15 cellular contexts compared by ENCODE assay signal in the genomic region with DNA sequence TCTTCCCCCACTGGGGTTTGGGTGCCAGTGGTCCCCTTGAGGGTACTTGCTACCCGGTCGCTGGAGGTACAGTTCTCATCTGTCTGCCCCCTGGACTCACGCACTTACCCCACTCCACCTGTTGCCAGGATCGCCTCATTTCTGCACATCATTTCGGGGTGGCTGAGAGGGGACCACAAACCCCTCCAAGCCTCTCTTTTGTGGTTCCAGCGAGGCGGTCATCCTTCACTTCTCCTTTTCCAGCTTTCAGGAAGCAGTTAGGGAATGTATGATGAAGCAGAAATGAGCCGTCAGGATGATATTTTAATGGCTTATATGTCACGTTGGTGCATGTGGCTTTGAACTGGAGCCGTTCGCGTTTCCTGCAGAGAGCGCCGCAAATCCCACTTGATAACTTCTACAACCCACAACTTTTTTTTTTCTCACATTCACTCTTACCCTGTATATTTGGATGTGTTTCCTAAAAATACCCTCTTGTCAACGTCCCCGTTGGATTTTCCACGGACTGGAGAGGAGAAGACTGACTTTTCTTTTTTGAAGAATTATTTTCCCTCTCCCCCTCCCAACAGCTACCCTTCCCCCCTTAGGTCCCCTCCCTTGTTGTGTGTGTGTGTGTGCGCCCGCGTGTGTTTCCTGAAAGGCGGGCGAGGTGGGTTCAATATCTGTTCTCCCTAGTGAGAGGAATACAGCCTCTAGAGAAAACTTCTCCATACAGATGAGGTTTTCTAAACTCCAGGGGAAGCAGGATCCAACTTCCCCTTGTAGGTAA. TPM values are rescaled to one million over a fixed set of nuclear protein-coding genes. Genes with fewer than 3 reads are reported as not detected.
DNase-seq lines count a peak whose midpoint lies in the region; ATAC-seq and TF ChIP-seq lines count a peak whose summit lies in the region.
"Had no signal": no experiment of that assay in that cellular context is flagged by ENCODE, and none has a peak within 500 bp of the region (broad histone marks: within the 10 kb centered on the region; RNA-seq: fewer than 3 reads in every experiment).

A gene (minus strand): TSS at position 289 of the 769 bp plus-strand sequence. CDS start 3,746 bp downstream, outside the sequence.

- H3K27me3 Mint-ChIP-seq in CD8-positive, alpha-beta T cell (ENCODE audit: low read depth) = peaks cover 67% of the 10 kb centered on the region

- in situ Hi-C loops in brain microvascular endothelial cell (cut with HindIII; ENCODE audit: low pct_ligation_motif_present, low sequenced_read_pairs) = loop anchor here (25.0 kb wide), 1 partner anchor 681 kb away; no protein-coding TSS in a partner anchor

- H3K27me3 ChIP-seq in HUES64 (ENCODE audit: insufficient read depth, low read length) = peaks cover 100% of the 10 kb centered on the region
- no peaks in the 10 kb centered on the region for H3K27me3 ChIP-seq in brain microvascular endothelial cell (replicated peaks)
- H3K27me3 ChIP-seq in iPS-20b (ENCODE audit: insufficient read depth, low read length) = peaks cover 100% of the 10 kb centered on the region
- peaks cover 58% of the 10 kb centered on the region for H3K27me3 ChIP-seq in thoracic aorta (replicated peaks; ENCODE audit: insufficient read depth)
- H3K27me3 ChIP-seq in CD8-positive, alpha-beta T cell (ENCODE audit: insufficient read depth, low read length) = peaks cover 33% of the 10 kb centered on the region
- peaks cover 98% of the 10 kb centered on the region for H3K27me3 ChIP-seq in upper lobe of right lung

- no peaks in the 10 kb centered on the region for H3K36me3 ChIP-seq in HUES64 (ENCODE audit: insufficient read depth, low read length)
- H3K36me3 ChIP-seq in brain microvascular endothelial cell (replicated peaks) = no peaks in the 10 kb centered on the region
- H3K36me3 ChIP-seq in iPS-20b (ENCODE audit: insufficient read depth, low read depth, low read length) = no peaks in the 10 kb centered on the region
- no peaks in the 10 kb centered on the region for H3K36me3 ChIP-seq in thoracic aorta
- no peaks in the 10 kb centered on the region for H3K36me3 ChIP-seq in CD8-positive, alpha-beta T cell (ENCODE audit: insufficient read depth, low read length)
- no peaks in the 10 kb centered on the region for H3K36me3 ChIP-seq in upper lobe of right lung

- DNase-seq in brain microvascular endothelial cell (no peak), thoracic aorta (ENCODE audit: low spot score) (no peak), upper lobe of right lung (no peak)
- no peak for DNase-seq in CD8-positive, alpha-beta T cell
- DNase-seq: effector CD8-positive, alpha-beta T cell; NCI-H2081; NCI-H524 treated with DMSO at 0.1 percent for 48 hours; stimulated activated CD4-positive, alpha-beta T cell treated with anti-CD3 and anti-CD28 coated beads, Interleukin-1b, Interleukin-23, amount 100 ng/mL, for 48 hours had no signal

- TF ChIP-seq CTCF in brain microvascular endothelial cell (IDR thresholded peaks at IDR 0.05; ENCODE audit: low read depth, low read length, missing control alignments) (no peak), thoracic aorta (IDR thresholded peaks at IDR 0.05) (no peak), upper lobe of right lung (IDR thresholded peaks at IDR 0.05) (no peak)
- no peak for TF ChIP-seq CTCF in CD8-positive, alpha-beta T cell (IDR thresholded peaks at IDR 0.05)

- CTCF ChIA-PET in CD8-positive, alpha-beta T cell (lab: Charles Lee) = no interaction called here

- H3K9me3 Mint-ChIP-seq in CD8-positive, alpha-beta T cell = peaks cover 4% of the 10 kb centered on the region

- no peak within 1 kb of the TSS for H3K27ac Mint-ChIP-seq in CD8-positive, alpha-beta T cell

- intact Hi-C loops in CD8-positive, alpha-beta T cell (cut with DNase I, micrococcal nuclease) = no loop called here
- intact Hi-C loops in upper lobe of right lung (cut with DNase I) = no loop called here

- peaks cover 17% of the 10 kb centered on the region for H3K4me1 Mint-ChIP-seq in CD8-positive, alpha-beta T cell (ENCODE audit: low read depth)

- H3K4me1 ChIP-seq in HUES64 (ENCODE audit: insufficient read depth, low read length) = peaks cover 76% of the 10 kb centered on the region
- H3K4me1 ChIP-seq in iPS-20b (ENCODE audit: insufficient read depth, low read length) = peaks cover 40% of the 10 kb centered on the region
- peaks cover 12 to 36% of the 10 kb centered on the region in 2 donors for H3K4me1 ChIP-seq in thoracic aorta (ENCODE audit: control insufficient read depth in 1 of 2, low read depth in 2 of 2)
- peaks cover 10% of the 10 kb centered on the region for H3K4me1 ChIP-seq in CD8-positive, alpha-beta T cell (ENCODE audit: insufficient read depth, low read length)
- peaks cover 18% of the 10 kb centered on the region for H3K4me1 ChIP-seq in upper lobe of right lung

- ATAC-seq in thoracic aorta (ENCODE audit: insufficient number of reproducible peaks, low FRiP score, low read depth) (no peak), GM19324 (IDR thresholded peaks at IDR 0.05; ENCODE audit: low FRiP score, unreplicated experiment) (no peak), HG02938 (IDR thresholded peaks at IDR 0.05; ENCODE audit: unreplicated experiment) (no peak), upper lobe of right lung (no peak)
- no peak for ATAC-seq in CD8-positive, alpha-beta T cell

- no peaks in the 10 kb centered on the region for H3K36me3 Mint-ChIP-seq in CD8-positive, alpha-beta T cell

- H3K9ac ChIP-seq in HUES64 (ENCODE audit: low read depth, low read length) = no peak within 1 kb of the TSS
- H3K9ac ChIP-seq in iPS-20b (ENCODE audit: low read depth, low read length) = peak within 1 kb of the TSS; percentile 32; the same call in 1 of the 2 replicates

- H3K4me3 ChIP-seq in HUES64 (ENCODE audit: low read length) (peak within 1 kb of the TSS; percentile 55), brain microvascular endothelial cell (ENCODE audit: low read depth, low read length) (peak within 1 kb of the TSS; percentile 50), iPS-20b (ENCODE audit: low read length) (peak within 1 kb of the TSS; percentile 64; the same call in 1 of the 2 replicates), thoracic aorta (peak within 1 kb of the TSS; percentile 36), upper lobe of right lung (no peak within 1 kb of the TSS)
- no peak within 1 kb of the TSS for H3K4me3 ChIP-seq in CD8-positive, alpha-beta T cell (ENCODE audit: low read depth, low read length)

- H3K27ac ChIP-seq in HUES64 (ENCODE audit: low read depth, low read length) (no peak within 1 kb of the TSS), brain microvascular endothelial cell (peak within 1 kb of the TSS; percentile 85), iPS-20b (ENCODE audit: low read length) (no peak within 1 kb of the TSS), thoracic aorta (no peak within 1 kb of the TSS), upper lobe of right lung (no peak within 1 kb of the TSS)
- H3K27ac ChIP-seq in CD8-positive, alpha-beta T cell (ENCODE audit: low read depth, low read length) = no peak within 1 kb of the TSS
- H3K27ac ChIP-seq: VCaP had no signal

- WGBS in HUES64 = 5% methylated on average over 8 of the region's 22 CpGs

- H3K9me3 ChIP-seq in HUES64 (ENCODE audit: insufficient read depth, low read depth, low read length) (no peaks in the 10 kb centered on the region), iPS-20b (ENCODE audit: insufficient read depth, low read depth, low read length) (no peaks in the 10 kb centered on the region; the same call in 1 of the 2 replicates), thoracic aorta (no peaks in the 10 kb centered on the region), upper lobe of right lung (no peaks in the 10 kb centered on the region)
- no peaks in the 10 kb centered on the region for H3K9me3 ChIP-seq in CD8-positive, alpha-beta T cell (ENCODE audit: low read length)

- H3K4me3 Mint-ChIP-seq in CD8-positive, alpha-beta T cell = no peak within 1 kb of the TSS

- POLR2A ChIA-PET in CD8-positive, alpha-beta T cell (lab: Charles Lee) = no interaction called here

RNA-seq across cellular contexts. Expression of the gene that starts here (rescaled TPM):
- polyA plus RNA-seq in HUES64 (2013, experiment 1 of 2) = 0.40 TPM
- polyA plus RNA-seq in HUES64 (2013, experiment 2 of 2) = 2.3 TPM
- total RNA-seq in thoracic aorta (not detected), upper lobe of right lung (not detected)
- not detected for total RNA-seq in CD8-positive, alpha-beta T cell
- total RNA-seq: liver, M059J had no signal

Comparison
In these comparisons a context has a peak if more than half of its experiments do, and no peak if none do; other contexts are left out.
1. H3K4me3 ChIP-seq: peak in HUES64 (single experiment), brain microvascular endothelial cell (single experiment), iPS-20b (single experiment) and thoracic aorta (single experiment); none in CD8-positive, alpha-beta T cell (single experiment) and upper lobe of right lung (single experiment).